ENCODE assay signal across 11 cellular contexts in the genomic region with DNA sequence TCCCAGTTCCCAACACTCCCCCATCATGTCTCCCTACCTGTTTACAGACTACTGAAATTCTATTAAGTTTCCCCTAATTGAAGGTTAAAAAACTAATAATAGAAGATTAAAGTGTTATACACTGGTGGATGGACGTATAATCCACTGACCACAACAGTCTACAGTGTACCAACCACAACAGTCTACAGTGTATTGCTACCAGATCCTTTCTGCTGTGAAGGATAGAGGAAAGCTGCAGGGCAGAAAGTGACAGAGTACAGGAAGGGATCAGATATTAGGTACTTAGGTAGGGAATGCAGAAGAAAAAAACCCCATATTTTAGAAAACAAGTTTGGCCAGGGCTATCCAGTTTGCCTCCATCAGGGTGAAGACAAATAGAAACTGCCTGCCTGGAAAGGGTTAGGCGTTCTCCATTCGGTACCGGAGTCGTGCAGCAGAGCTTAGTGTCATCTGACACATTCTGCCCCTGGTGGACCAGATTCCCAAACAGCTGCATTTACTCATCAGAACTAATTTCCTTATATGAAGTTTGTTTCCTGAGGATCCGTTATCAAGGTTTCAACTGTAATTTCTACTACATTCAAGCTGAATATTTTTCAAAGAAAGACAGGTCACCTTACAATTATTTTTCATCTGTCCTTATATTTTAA. TPM values are rescaled to one million over a fixed set of nuclear protein-coding genes. Genes with fewer than 3 reads are reported as not detected.
DNase-seq lines count a peak whose midpoint lies in the region; ATAC-seq lines count a peak whose summit lies in the region.
"Had no signal": no experiment of that assay in that cellular context is flagged by ENCODE, and none has a peak within 500 bp of the region (broad histone marks: within the 10 kb centered on the region; RNA-seq: fewer than 3 reads in every experiment).

No MANE protein-coding gene starts in this region.

- DNase-seq in Ammon's horn (ENCODE audit: low spot score) (peak; percentile 83), amygdala (lab: John Stamatoyannopoulos, UW) (peak in 33 of 56 donors; percentile 4 to 72 (median 27)), globus pallidus (ENCODE audit: low spot score) (peak; percentile 84), occipital lobe (lab: John Stamatoyannopoulos, UW) (peak; percentile 23), NCI-H446 treated with DMSO at 0.1 percent for 48 hours (lab: John Stamatoyannopoulos, UW) (no peak), NCI-H510A treated with DMSO at 0.1 percent for 48 hours (lab: John Stamatoyannopoulos, UW) (no peak), NCI-H2081 treated with DMSO at 0.1 percent for 48 hours (lab: John Stamatoyannopoulos, UW) (no peak)
- DNase-seq: CD4-positive, alpha-beta memory T cell; NCI-H1436 treated with DMSO at 0.1 percent for 48 hours; PC-9 had no signal

- no peak for ATAC-seq in HG02885 (IDR thresholded peaks at IDR 0.05; ENCODE audit: poor library complexity, unreplicated experiment)

RNA-seq across cellular contexts. Expression of a gene that starts 49.9 kb away (rescaled TPM):
- 69.7 TPM for total RNA-seq in occipital lobe

Comparison
In these comparisons a context has a peak if more than half of its experiments do, and no peak if none do; other contexts are left out.
1. DNase-seq: peak in Ammon's horn (single experiment), amygdala (33 of 56), globus pallidus (single experiment) and occipital lobe (single experiment); none in NCI-H446 treated with DMSO at 0.1 percent for 48 hours (single experiment), NCI-H510A treated with DMSO at 0.1 percent for 48 hours (single experiment) and NCI-H2081 treated with DMSO at 0.1 percent for 48 hours (single experiment).